Comparison of ENCODE assay signal across 17 cellular contexts in the genomic region with DNA sequence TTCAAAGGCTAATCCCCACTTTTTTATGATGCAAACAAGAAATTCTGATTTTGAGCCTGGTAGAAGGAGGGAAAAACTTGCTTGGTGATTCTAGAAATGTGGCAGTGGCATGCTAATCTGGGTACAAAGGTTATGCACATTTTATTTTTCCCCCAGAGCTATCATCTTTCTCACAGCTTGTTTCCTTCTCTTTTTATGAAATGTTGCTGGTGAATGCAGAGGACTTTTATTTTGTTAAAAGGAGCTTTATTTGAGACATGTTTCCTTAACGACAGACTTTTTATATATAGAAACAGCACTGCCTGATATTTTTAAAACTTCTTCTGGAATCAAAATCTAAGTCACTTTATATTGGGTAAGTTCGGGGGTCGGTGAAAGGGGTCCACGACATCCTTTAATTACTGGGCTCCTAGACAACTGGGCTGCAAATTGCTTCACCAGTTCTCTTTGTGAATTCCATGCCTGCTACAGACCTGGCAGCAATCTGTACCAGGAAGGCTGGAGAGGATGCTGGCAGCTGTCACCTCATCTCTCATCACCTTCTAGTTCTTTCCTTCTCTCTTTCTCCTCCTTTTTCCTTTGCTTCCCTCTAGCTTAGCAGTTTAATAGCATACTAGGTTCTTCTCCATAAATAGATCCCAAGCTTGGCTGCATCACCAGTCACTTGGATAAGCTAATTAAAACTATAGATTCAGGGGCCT.
DNase-seq lines count a peak whose midpoint lies in the region; ATAC-seq lines count a peak whose summit lies in the region.
"Had no signal": no experiment of that assay in that cellular context is flagged by ENCODE, and none has a peak within 500 bp of the region (broad histone marks: within the 10 kb centered on the region; RNA-seq: fewer than 3 reads in every experiment).

No MANE protein-coding gene starts in this region.

- CTCF ChIA-PET in CD8-positive, alpha-beta memory T cell (lab: Charles Lee): no interaction called here
- CTCF ChIA-PET in T-cell (lab: Charles Lee): no interaction called here

- no peaks in the 10 kb centered on the region for H3K9me3 ChIP-seq in CD8-positive, alpha-beta memory T cell (ENCODE audit: low read length)
- H3K9me3 ChIP-seq: upper lobe of left lung had no signal

- H3K27me3 ChIP-seq in CD8-positive, alpha-beta memory T cell (ENCODE audit: insufficient read depth, low read length, poor library complexity, severe bottlenecking): no peaks in the 10 kb centered on the region
- H3K27me3 ChIP-seq: upper lobe of left lung had no signal

- POLR2A ChIA-PET in CD8-positive, alpha-beta memory T cell (lab: Charles Lee): no interaction called here
- POLR2A ChIA-PET in T-cell (lab: Charles Lee): interaction anchor here in 1 of 2 donors (1.1 kb wide), 1 partner anchor 19 kb away, joined by 4 read pairs; no protein-coding TSS in a partner anchor

- ATAC-seq in stimulated activated naive B cell treated with anti-CD40 and anti-IgM and Interleukin-4, amounts not matched to agents 10 μg/mL and 1 μg/mL and 100 μg/mL, for 72 hours (replicated peaks): no peak
- ATAC-seq in GM19452 (IDR thresholded peaks at IDR 0.05; ENCODE audit: unreplicated experiment): no peak
- no peak for ATAC-seq in T-cell (replicated peaks in 1 of 4)
- ATAC-seq: Panc1; stimulated activated effector memory CD8-positive, alpha-beta T cell treated with anti-CD3 and anti-CD28 coated beads, Interleukin-12 subunit alpha, Interleukin-12 subunit beta, amount 100 ng/mL, for 72 hours had no signal

- H3K36me3 Mint-ChIP-seq in stimulated activated naive B cell treated with anti-CD40 and anti-IgM and Interleukin-4, amounts not matched to agents 10 μg/mL and 1 μg/mL and 100 μg/mL, for 72 hours: peaks cover 0 to 2% of the 10 kb centered on the region in 2 donors
- no peaks in the 10 kb centered on the region for H3K36me3 Mint-ChIP-seq in CD8-positive, alpha-beta memory T cell
- H3K36me3 Mint-ChIP-seq in T-cell: no peaks in the 10 kb centered on the region
- H3K36me3 Mint-ChIP-seq: activated naive CD8-positive, alpha-beta T cell treated with anti-CD3 and anti-CD28 coated beads for 36 hours; stimulated activated effector memory CD8-positive, alpha-beta T cell treated with anti-CD3 and anti-CD28 coated beads, Interleukin-12 subunit alpha, Interleukin-12 subunit beta, amount 100 ng/mL, for 72 hours had no signal

- no peak overlapping the region for H3K4me3 ChIP-seq in CD8-positive, alpha-beta memory T cell (ENCODE audit: low read length)
- H3K4me3 ChIP-seq: upper lobe of left lung had no signal

- H3K27me3 Mint-ChIP-seq in stimulated activated naive B cell treated with anti-CD40 and anti-IgM and Interleukin-4, amounts not matched to agents 10 μg/mL and 1 μg/mL and 100 μg/mL, for 72 hours: no peaks in the 10 kb centered on the region
- peaks cover 4 to 16% of the 10 kb centered on the region in 2 donors for H3K27me3 Mint-ChIP-seq in CD8-positive, alpha-beta memory T cell
- peaks cover 1 to 5% of the 10 kb centered on the region in 2 donors for H3K27me3 Mint-ChIP-seq in T-cell
- H3K27me3 Mint-ChIP-seq: CD4-positive, alpha-beta T cell had no signal

- no peaks in the 10 kb centered on the region for H3K36me3 ChIP-seq in CD8-positive, alpha-beta memory T cell (ENCODE audit: insufficient read depth, low read length)
- H3K36me3 ChIP-seq: upper lobe of left lung had no signal

- H3K4me1 Mint-ChIP-seq in stimulated activated naive B cell treated with anti-CD40 and anti-IgM and Interleukin-4, amounts not matched to agents 10 μg/mL and 1 μg/mL and 100 μg/mL, for 72 hours: peaks cover 18 to 28% of the 10 kb centered on the region in 2 donors
- H3K4me1 Mint-ChIP-seq in CD8-positive, alpha-beta memory T cell: no peaks in the 10 kb centered on the region
- no peaks in the 10 kb centered on the region for H3K4me1 Mint-ChIP-seq in T-cell
- H3K4me1 Mint-ChIP-seq: stimulated activated effector memory CD8-positive, alpha-beta T cell treated with anti-CD3 and anti-CD28 coated beads, Interleukin-12 subunit alpha, Interleukin-12 subunit beta, amount 100 ng/mL, for 72 hours had no signal

- H3K27ac Mint-ChIP-seq in stimulated activated naive B cell treated with anti-CD40 and anti-IgM and Interleukin-4, amounts not matched to agents 10 μg/mL and 1 μg/mL and 100 μg/mL, for 72 hours: peak overlapping the region; percentile 17
- H3K27ac Mint-ChIP-seq in CD8-positive, alpha-beta memory T cell: no peak overlapping the region
- H3K27ac Mint-ChIP-seq in T-cell: no peak overlapping the region
- H3K27ac Mint-ChIP-seq: CD4-positive, alpha-beta T cell; stimulated activated effector memory CD8-positive, alpha-beta T cell treated with anti-CD3 and anti-CD28 coated beads, Interleukin-12 subunit alpha, Interleukin-12 subunit beta, amount 100 ng/mL, for 72 hours had no signal

- peaks cover 0 to 2% of the 10 kb centered on the region in 2 donors for H3K9me3 Mint-ChIP-seq in stimulated activated naive B cell treated with anti-CD40 and anti-IgM and Interleukin-4, amounts not matched to agents 10 μg/mL and 1 μg/mL and 100 μg/mL, for 72 hours
- H3K9me3 Mint-ChIP-seq in CD8-positive, alpha-beta memory T cell: no peaks in the 10 kb centered on the region
- H3K9me3 Mint-ChIP-seq in T-cell: no peaks in the 10 kb centered on the region
- H3K9me3 Mint-ChIP-seq: activated naive CD8-positive, alpha-beta T cell treated with anti-CD3 and anti-CD28 coated beads for 36 hours; CD4-positive, alpha-beta T cell; stimulated activated effector memory CD8-positive, alpha-beta T cell treated with anti-CD3 and anti-CD28 coated beads, Interleukin-12 subunit alpha, Interleukin-12 subunit beta, amount 100 ng/mL, for 72 hours had no signal

- H3K4me3 Mint-ChIP-seq in stimulated activated naive B cell treated with anti-CD40 and anti-IgM and Interleukin-4, amounts not matched to agents 10 μg/mL and 1 μg/mL and 100 μg/mL, for 72 hours: no peak overlapping the region
- H3K4me3 Mint-ChIP-seq in CD8-positive, alpha-beta memory T cell: peak overlapping the region in 1 of 7 donors; percentile 18
- no peak overlapping the region for H3K4me3 Mint-ChIP-seq in T-cell
- H3K4me3 Mint-ChIP-seq: activated naive CD8-positive, alpha-beta T cell treated with anti-CD3 and anti-CD28 coated beads for 36 hours; CD4-positive, alpha-beta T cell; stimulated activated effector memory CD8-positive, alpha-beta T cell treated with anti-CD3 and anti-CD28 coated beads, Interleukin-12 subunit alpha, Interleukin-12 subunit beta, amount 100 ng/mL, for 72 hours had no signal

- H3K27ac ChIP-seq in cingulate gyrus (ENCODE audit: low read depth, low read length): peak overlapping the region; percentile 70
- H3K27ac ChIP-seq in CD8-positive, alpha-beta memory T cell (ENCODE audit: low read depth, low read length): no peak overlapping the region
- H3K27ac ChIP-seq: upper lobe of left lung had no signal

- H3K4me1 ChIP-seq in CD8-positive, alpha-beta memory T cell (ENCODE audit: insufficient read depth, low read length): no peaks in the 10 kb centered on the region

- DNase-seq in NCI-H82 (lab: John Stamatoyannopoulos, UW): peak; percentile 31
- DNase-seq in NCI-H82 treated with DMSO at 0.1 percent for 48 hours (lab: John Stamatoyannopoulos, UW; ENCODE audit: unreplicated experiment): no peak
- DNase-seq in NCI-H526 treated with DMSO at 0.1 percent for 48 hours (lab: John Stamatoyannopoulos, UW): peak; percentile 18
- DNase-seq in stimulated activated naive B cell treated with anti-CD40 and anti-IgM and Interleukin-4, amounts not matched to agents 10 μg/mL and 1 μg/mL and 100 μg/mL, for 72 hours: no peak
- no peak for DNase-seq in CD8-positive, alpha-beta memory T cell
- no peak for DNase-seq in T-cell
- DNase-seq: activated CD4-positive, alpha-beta T cell treated with anti-CD3 and anti-CD28 coated beads, Interleukin-2, amount 50 U/mL, for 4 hours; activated naive CD8-positive, alpha-beta T cell treated with anti-CD3 and anti-CD28 coated beads for 36 hours; CD4-positive, alpha-beta T cell; foreskin fibroblast; H7; NCI-H1417; upper lobe of left lung had no signal

Comparison
In these comparisons a context has a peak if more than half of its experiments do, and no peak if none do; other contexts are left out.
1. DNase-seq: peak in NCI-H82 (single experiment) and NCI-H526 treated with DMSO at 0.1 percent for 48 hours (single experiment); none in NCI-H82 treated with DMSO at 0.1 percent for 48 hours (single experiment), stimulated activated naive B cell treated with anti-CD40 and anti-IgM and Interleukin-4, amounts not matched to agents 10 μg/mL and 1 μg/mL and 100 μg/mL, for 72 hours (single experiment), CD8-positive, alpha-beta memory T cell (0 of 5) and T-cell (0 of 34).